21 cellular contexts compared by ENCODE assay signal in genomic region chr11:66293777-66294625, GRCh38. TPM values are rescaled to one million over a fixed set of nuclear protein-coding genes. Genes with fewer than 3 reads are reported as not detected.
DNase-seq lines count a peak whose midpoint lies in the region; ATAC-seq, FAIRE-seq and TF ChIP-seq lines count a peak whose summit lies in the region.
"Had no signal": no experiment of that assay in that cellular context is flagged by ENCODE, and none has a peak within 500 bp of the region (broad histone marks: within the 10 kb centered on the region; RNA-seq: fewer than 3 reads in every experiment).

No MANE protein-coding gene starts in this region.

- no peaks in the 10 kb centered on the region for H3K79me2 ChIP-seq in H1 (ENCODE audit: control insufficient read depth in 1 of 2, insufficient read depth in 2 of 2, low read length in 2 of 2)

- H3K4me3 ChIP-seq in H1 (ENCODE audit: extremely low read depth in 1 of 4, insufficient read depth in 2 of 4, low read depth in 3 of 4, low read length in 4 of 4) (no peak overlapping the region), A673 (ENCODE audit: low read depth, low read length, poor library complexity, severe bottlenecking) (no peak overlapping the region)
- H3K4me3 ChIP-seq: GM23338 had no signal

- no peaks in the 10 kb centered on the region for H3K9me3 Mint-ChIP-seq in WTC11
- no peaks in the 10 kb centered on the region for H3K9me3 Mint-ChIP-seq in activated T-helper 1 cell treated with anti-CD3 and anti-CD28 coated beads, Interleukin-12 subunit alpha, Interleukin-12 subunit beta, Interleukin-2, Interleukin-4 antibody, amounts not matched to agents 30 ng/mL and 10 ng/mL and 1 ng/mL, durations not matched to agents 14 hours and 24 hours and 36 hours

- peaks cover 4 to 5% of the 10 kb centered on the region in 2 experiments for H4K20me1 ChIP-seq in H1 (replicated peaks in 1 of 2; ENCODE audit: control insufficient read depth in 1 of 2, insufficient read depth in 2 of 2, low read length in 2 of 2)

- 89% methylated on average over 27 of the region's 30 CpGs; no CpG with 5 or more reads in 1 of the 2 experiments for WGBS in H1 (ENCODE audit: extremely low coverage in 1 of 2, insufficient coverage in 1 of 2, insufficient read length in 1 of 2, insufficient replicate concordance in 2 of 2, low coverage in 1 of 2, low lambda C conversion rate in 2 of 2, missing lambda C conversion rate in 1 of 2), 2 experiments

- no peak for TF ChIP-seq POLR2A in H1 (IDR thresholded peaks at IDR 0.05; ENCODE audit: control extremely low read depth in 1 of 2, low read depth in 2 of 2, low read length in 2 of 2)

- H3K4me3 Mint-ChIP-seq in WTC11, result peak overlapping the region; percentile 37
- H3K4me3 Mint-ChIP-seq in activated T-helper 1 cell treated with anti-CD3 and anti-CD28 coated beads, Interleukin-12 subunit alpha, Interleukin-12 subunit beta, Interleukin-2, Interleukin-4 antibody, amounts not matched to agents 30 ng/mL and 10 ng/mL and 1 ng/mL, durations not matched to agents 14 hours and 24 hours and 36 hours, result no peak overlapping the region
- H3K4me3 Mint-ChIP-seq: GM23338 had no signal

- no peak overlapping the region for H3K18ac ChIP-seq in H1 (ENCODE audit: extremely low read depth, low read length)

- peaks cover 26% of the 10 kb centered on the region for H3K4me1 Mint-ChIP-seq in WTC11
- H3K4me1 Mint-ChIP-seq in activated T-helper 1 cell treated with anti-CD3 and anti-CD28 coated beads, Interleukin-12 subunit alpha, Interleukin-12 subunit beta, Interleukin-2, Interleukin-4 antibody, amounts not matched to agents 30 ng/mL and 10 ng/mL and 1 ng/mL, durations not matched to agents 14 hours and 24 hours and 36 hours (ENCODE audit: low read depth), result peaks cover 28% of the 10 kb centered on the region

- no peak for TF ChIP-seq EP300 in H1 (IDR thresholded peaks at IDR 0.05; ENCODE audit: borderline replicate concordance in 1 of 2, low read depth in 2 of 2, low read length in 2 of 2)

- no peak overlapping the region for H2BK20ac ChIP-seq in H1 (ENCODE audit: low read length)

- FAIRE-seq in H1 (lab: Jason Lieb, UNC), result no peak
- FAIRE-seq: G401.6 had no signal

- H3K27ac ChIP-seq in H1 (ENCODE audit: low read depth, low read length), result no peak overlapping the region
- peak overlapping the region; percentile 100 for H3K27ac ChIP-seq in substantia nigra (ENCODE audit: low read depth, low read length, poor library complexity, severe bottlenecking)
- no peak overlapping the region for H3K27ac ChIP-seq in A673 (ENCODE audit: low read depth, low read length, poor library complexity, severe bottlenecking)
- H3K27ac ChIP-seq: KMS-11 had no signal

- no peak overlapping the region for H2BK120ac ChIP-seq in H1 (replicated peaks; ENCODE audit: low read depth, low read length)

- H3K4me1 ChIP-seq in H1 (replicated peaks in 1 of 4; ENCODE audit: control insufficient read depth in 3 of 4, insufficient read depth in 4 of 4, low read length in 3 of 4) (peaks cover 2 to 28% (median 8%) of the 10 kb centered on the region in 4 experiments; a peak in 6 of 7 replicates), A673 (ENCODE audit: insufficient read depth, low read length, poor library complexity, severe bottlenecking) (peaks cover 12% of the 10 kb centered on the region)
- H3K4me1 ChIP-seq: BE2C had no signal

- H2BK12ac ChIP-seq in H1 (ENCODE audit: low read depth, low read length), result peak overlapping the region; percentile 39; the same call in 1 of the 2 replicates

- H3K9ac ChIP-seq in H1 (replicated peaks in 1 of 4; ENCODE audit: extremely low read depth in 1 of 4, low read depth in 3 of 4, low read length in 3 of 4), result no peak overlapping the region
- H3K9ac ChIP-seq: KMS-11 had no signal

- no peak overlapping the region for H2AFZ ChIP-seq in H1 (ENCODE audit: low read length)
- H2AFZ ChIP-seq: GM23338 had no signal

- H3K4me2 ChIP-seq in H1 (ENCODE audit: insufficient read depth in 1 of 2, low read depth in 2 of 2, low read length in 2 of 2), result no peak overlapping the region
- H3K4me2 ChIP-seq: GM23338, KMS-11 had no signal

- peaks cover 2 to 30% (median 18%) of the 10 kb centered on the region in 4 experiments for H3K27me3 ChIP-seq in H1 (replicated peaks in 1 of 4; ENCODE audit: control insufficient read depth in 3 of 4, extremely low read depth in 1 of 4, insufficient read depth in 3 of 4, low read length in 3 of 4)
- H3K27me3 ChIP-seq in A673 (replicated peaks; ENCODE audit: insufficient read depth, low read depth, low read length, poor library complexity), result no peaks in the 10 kb centered on the region
- H3K27me3 ChIP-seq: BE2C had no signal

- CTCF ChIA-PET in WTC11 (lab: Charles Lee) (interaction anchor here (1.2 to 2.3 kb wide), 2 partner anchors 19 to 29 kb away, joined by 3 to 8 read pairs; no protein-coding TSS in a partner anchor), H1 (lab: Charles Lee; ENCODE audit: partially characterized antibody) (interaction anchor here (1.5 kb wide), 1 partner anchor 17 kb away, joined by 6 read pairs; no protein-coding TSS in a partner anchor), A673 (lab: Charles Lee) (interaction anchor here (0.6 kb wide), 1 partner anchor 10 kb away, joined by 7 read pairs; no protein-coding TSS in a partner anchor)

- no peak overlapping the region for H2BK15ac ChIP-seq in H1 (ENCODE audit: low read length)

- DNase-seq in activated effector memory CD4-positive, alpha-beta T cell treated with anti-CD3 and anti-CD28 coated beads, Interleukin-2, amount 50 U/mL, for 16 hours, result peak; percentile 56
- no peak for DNase-seq in activated effector memory CD4-positive, alpha-beta T cell treated with Interleukin-2 at 50 U/mL for 16 hours
- DNase-seq in WTC11 (ENCODE audit: low spot score) (no peak), H1 (ENCODE audit: low read depth in 1 of 2, low spot score in 2 of 2) (peak in 1 of 2 experiments; percentile 48), substantia nigra (lab: John Stamatoyannopoulos, UW) (no peak), A673 (ENCODE audit: low spot score) (no peak)
- DNase-seq in activated T-helper 1 cell treated with anti-CD3 and anti-CD28 coated beads, Interleukin-12 subunit alpha, Interleukin-12 subunit beta, Interleukin-2, Interleukin-4 antibody, amounts not matched to agents 30 ng/mL and 10 ng/mL and 1 ng/mL, durations not matched to agents 14 hours and 24 hours and 36 hours (ENCODE audit: low spot score), result no peak
- DNase-seq: 8988T; BE2C; CD4-positive, CD25-positive, alpha-beta regulatory T cell; COR-L47; MV-4-11; NCI-H1694 treated with DMSO at 0.1 percent for 48 hours; NCI-H510A; NCI-H748 treated with DMSO at 0.1 percent for 48 hours; Right ventricle myocardium superior had no signal

- no peaks in the 10 kb centered on the region for H3K36me3 ChIP-seq in H1 (ENCODE audit: control insufficient read depth in 2 of 4, insufficient read depth in 4 of 4, low read length in 3 of 4)
- H3K36me3 ChIP-seq in A673 (ENCODE audit: insufficient read depth, low read length, poor library complexity, severe bottlenecking), result no peaks in the 10 kb centered on the region
- H3K36me3 ChIP-seq: BE2C had no signal

- BruUV-seq in A673 (replicated peaks; lab: Mats Ljungman, UMichigan), result no TSS peak

- ATAC-seq in WTC11 (no peak), GM21360 (IDR thresholded peaks at IDR 0.05; ENCODE audit: unreplicated experiment) (no peak)
- ATAC-seq: GM23338 had no signal

- H4K91ac ChIP-seq in H1 (replicated peaks; ENCODE audit: insufficient read length, low read length), result no peak overlapping the region

- 0 out of 2 replicates have a peak, but pooled peaks cover 2% of the 10 kb centered on the region for H3K79me1 ChIP-seq in H1 (ENCODE audit: low read depth, low read length)

- no peak for TF ChIP-seq RAD21 in H1 (IDR thresholded peaks at IDR 0.05 in 1 of 2, conservative IDR thresholded peaks at IDR 0.05 in 1 of 2; ENCODE audit: low read depth in 2 of 2, low read length in 2 of 2)

- no peak overlapping the region for H2AK5ac ChIP-seq in H1 (ENCODE audit: low read depth, low read length)

- no peak overlapping the region for H2BK5ac ChIP-seq in H1 (ENCODE audit: low read depth, low read length)

- intact Hi-C loops in activated T-helper 1 cell treated with anti-CD3 and anti-CD28 coated beads, Interleukin-12 subunit alpha, Interleukin-12 subunit beta, Interleukin-2, Interleukin-4 antibody, amounts not matched to agents 30 ng/mL and 10 ng/mL and 1 ng/mL, durations not matched to agents 14 hours and 24 hours and 36 hours (cut with micrococcal nuclease), result no loop called here
- intact Hi-C loops in A673 (cut with micrococcal nuclease; ENCODE audit: unreplicated experiment), result no loop called here

- no peak overlapping the region for H3K23ac ChIP-seq in H1 (ENCODE audit: insufficient read length)

- TF ChIP-seq CTCF in WTC11 (IDR thresholded peaks at IDR 0.05), result no peak
- no peak for TF ChIP-seq CTCF in H1 (IDR thresholded peaks at IDR 0.05; ENCODE audit: control extremely low read depth in 1 of 3, insufficient read depth in 1 of 3, low read depth in 1 of 3, low read length in 3 of 3)
- TF ChIP-seq CTCF in A673 (conservative IDR thresholded peaks at IDR 0.05; ENCODE audit: low read depth, low read length), result no peak

- no peak overlapping the region for H3K56ac ChIP-seq in H1 (replicated peaks; ENCODE audit: insufficient read length, low read depth, low read length)

- no peak overlapping the region for H4K8ac ChIP-seq in H1 (ENCODE audit: extremely low read depth, insufficient read depth, low read length)

- no peak overlapping the region for H3K14ac ChIP-seq in H1 (ENCODE audit: insufficient read length)

- peaks cover 38% of the 10 kb centered on the region for H3K27me3 Mint-ChIP-seq in WTC11 (ENCODE audit: low read depth)
- peaks cover 32% of the 10 kb centered on the region for H3K27me3 Mint-ChIP-seq in activated T-helper 1 cell treated with anti-CD3 and anti-CD28 coated beads, Interleukin-12 subunit alpha, Interleukin-12 subunit beta, Interleukin-2, Interleukin-4 antibody, amounts not matched to agents 30 ng/mL and 10 ng/mL and 1 ng/mL, durations not matched to agents 14 hours and 24 hours and 36 hours (ENCODE audit: insufficient read depth)

- POLR2A ChIA-PET in WTC11 (lab: Charles Lee), result no interaction called here
- POLR2A ChIA-PET in H1 (lab: Charles Lee; ENCODE audit: partially characterized antibody), result interaction anchor here (1.5 to 4.0 kb wide), 2 partner anchors 17 to 18 kb away, joined by 3 to 16 read pairs; no protein-coding TSS in a partner anchor
- POLR2A ChIA-PET in A673 (lab: Charles Lee; ENCODE audit: low non-redundant PET), result no interaction called here

- H3K23me2 ChIP-seq in H1 (ENCODE audit: low read depth, low read length), result peaks cover 9% of the 10 kb centered on the region; the same call in 1 of the 2 replicates

- no peak overlapping the region for H3K27ac Mint-ChIP-seq in WTC11
- H3K27ac Mint-ChIP-seq in activated T-helper 1 cell treated with anti-CD3 and anti-CD28 coated beads, Interleukin-12 subunit alpha, Interleukin-12 subunit beta, Interleukin-2, Interleukin-4 antibody, amounts not matched to agents 30 ng/mL and 10 ng/mL and 1 ng/mL, durations not matched to agents 14 hours and 24 hours and 36 hours, result no peak overlapping the region
- H3K27ac Mint-ChIP-seq: GM23338 had no signal

- H4K5ac ChIP-seq in H1 (ENCODE audit: insufficient read length, low read depth, low read length), result no peak overlapping the region

- H3K4ac ChIP-seq in H1 (replicated peaks; ENCODE audit: insufficient read length, low read depth, low read length), result no peak overlapping the region

- H3K36me3 Mint-ChIP-seq in WTC11, result no peaks in the 10 kb centered on the region
- peaks cover 3% of the 10 kb centered on the region for H3K36me3 Mint-ChIP-seq in activated T-helper 1 cell treated with anti-CD3 and anti-CD28 coated beads, Interleukin-12 subunit alpha, Interleukin-12 subunit beta, Interleukin-2, Interleukin-4 antibody, amounts not matched to agents 30 ng/mL and 10 ng/mL and 1 ng/mL, durations not matched to agents 14 hours and 24 hours and 36 hours (ENCODE audit: low read depth)
- H3K36me3 Mint-ChIP-seq: CD4-positive, CD25-positive, alpha-beta regulatory T cell had no signal

- H3K9me3 ChIP-seq in H1 (ENCODE audit: insufficient read depth in 2 of 2, low read depth in 1 of 2, low read length in 1 of 2), result no peaks in the 10 kb centered on the region
- H3K9me3 ChIP-seq in A673 (ENCODE audit: low read depth, low read length, poor library complexity, severe bottlenecking), result no peaks in the 10 kb centered on the region
- H3K9me3 ChIP-seq: BE2C had no signal

RNA-seq across cellular contexts. Expression of gene TMEM151A, which starts 2.3 kb away (rescaled TPM):
- total RNA-seq in WTC11 (2021) (2.2 to 2.3 TPM (median 2.3 TPM) in 3 replicates), A673 (2021) (1.5 and 1.7 TPM in 2 replicates)
- 2.4 and 3.2 TPM in 2 replicates for total RNA-seq in H1 (2021; fragmentation: NEBNext Ultra II Directional; extraction: Animal tissue kit (Norgen Biotek cat#: 25700))
- polyA plus RNA-seq in H1 (2011; rRNA removed), result 3.2 and 4.5 TPM in 2 replicates
- polyA plus RNA-seq in H1 (2011; cell fraction: cytosol; rRNA removed), result 2.2 TPM
- polyA plus RNA-seq in H1 (2011; cell fraction: nucleus; rRNA removed), result 2.4 TPM
- polyA plus RNA-seq in H1 (2012, experiment 1 of 2), result 0.87 to 2.5 TPM (median 2.1 TPM) in 4 replicates
- polyA plus RNA-seq in H1 (2012, experiment 2 of 2), result 2.3 TPM
- polyA plus RNA-seq in H1 (2013, experiment 1 of 2), result 3.7 TPM
- polyA plus RNA-seq in H1 (2013, experiment 2 of 2), result 4.0 TPM
- polyA minus RNA-seq in H1 (2011; rRNA and poly(A)+ RNA removed), result 0.56 and 1.3 TPM in 2 replicates
- polyA minus RNA-seq in H1 (2011; cell fraction: cytosol; rRNA and poly(A)+ RNA removed), result 1.8 TPM
- 2.8 TPM for polyA minus RNA-seq in H1 (2011; cell fraction: nucleus; rRNA and poly(A)+ RNA removed)
- total RNA-seq in activated T-helper 1 cell treated with anti-CD3 and anti-CD28 coated beads, Interleukin-12 subunit alpha, Interleukin-12 subunit beta, Interleukin-2, Interleukin-4 antibody, amounts not matched to agents 30 ng/mL and 10 ng/mL and 1 ng/mL, durations not matched to agents 14 hours and 24 hours and 36 hours, result not detected in 2 replicates
- total RNA-seq: CD4-positive, CD25-positive, alpha-beta regulatory T cell; OCI-LY7; Right ventricle myocardium superior had no signal
- polyA plus RNA-seq: CD4-positive, CD25-positive, alpha-beta regulatory T cell had no signal

RNA-seq across cellular contexts. Expression of gene YIF1A, which starts 5.1 kb away (rescaled TPM):
- total RNA-seq in WTC11 (2021) (86.0 to 86.9 TPM (median 86.4 TPM) in 3 replicates), A673 (2021) (125 and 128 TPM in 2 replicates)
- 70.1 and 75.9 TPM in 2 replicates for total RNA-seq in H1 (2021; fragmentation: NEBNext Ultra II Directional; extraction: Animal tissue kit (Norgen Biotek cat#: 25700))
- polyA plus RNA-seq in H1 (2011; rRNA removed), result 178 and 248 TPM in 2 replicates
- polyA plus RNA-seq in H1 (2011; cell fraction: cytosol; rRNA removed), result 106 TPM
- 184 TPM for polyA plus RNA-seq in H1 (2011; cell fraction: nucleus; rRNA removed)
- polyA plus RNA-seq in H1 (2012, experiment 1 of 2), result 50.7 to 118 TPM (median 101 TPM) in 4 replicates
- 274 TPM for polyA plus RNA-seq in H1 (2012, experiment 2 of 2)
- polyA plus RNA-seq in H1 (2013, experiment 1 of 2), result 179 TPM
- 193 TPM for polyA plus RNA-seq in H1 (2013, experiment 2 of 2)
- polyA minus RNA-seq in H1 (2011; rRNA and poly(A)+ RNA removed), result 96.9 and 101 TPM in 2 replicates
- 80.4 TPM for polyA minus RNA-seq in H1 (2011; cell fraction: cytosol; rRNA and poly(A)+ RNA removed)
- 42.2 TPM for polyA minus RNA-seq in H1 (2011; cell fraction: nucleus; rRNA and poly(A)+ RNA removed)
- total RNA-seq in activated T-helper 1 cell treated with anti-CD3 and anti-CD28 coated beads, Interleukin-12 subunit alpha, Interleukin-12 subunit beta, Interleukin-2, Interleukin-4 antibody, amounts not matched to agents 30 ng/mL and 10 ng/mL and 1 ng/mL, durations not matched to agents 14 hours and 24 hours and 36 hours, result 125 and 127 TPM in 2 replicates

RNA-seq across cellular contexts. Expression of gene CNIH2, which starts 16.0 kb away (rescaled TPM):
- 12.2 to 12.9 TPM (median 12.2 TPM) in 3 replicates for total RNA-seq in WTC11 (2021)
- 15.8 and 17.0 TPM in 2 replicates for total RNA-seq in H1 (2021; fragmentation: NEBNext Ultra II Directional; extraction: Animal tissue kit (Norgen Biotek cat#: 25700))
- 11.6 and 12.5 TPM in 2 replicates for polyA plus RNA-seq in H1 (2011; rRNA removed)
- polyA plus RNA-seq in H1 (2011; cell fraction: cytosol; rRNA removed), result 5.5 TPM
- 13.1 TPM for polyA plus RNA-seq in H1 (2011; cell fraction: nucleus; rRNA removed)
- 11.7 to 18.1 TPM (median 16.2 TPM) in 4 replicates for polyA plus RNA-seq in H1 (2012, experiment 1 of 2)
- polyA plus RNA-seq in H1 (2012, experiment 2 of 2), result 12.4 TPM
- 12.7 TPM for polyA plus RNA-seq in H1 (2013, experiment 1 of 2)
- 13.4 TPM for polyA plus RNA-seq in H1 (2013, experiment 2 of 2)
- 8.5 and 9.1 TPM in 2 replicates for polyA minus RNA-seq in H1 (2011; rRNA and poly(A)+ RNA removed)
- polyA minus RNA-seq in H1 (2011; cell fraction: cytosol; rRNA and poly(A)+ RNA removed), result 11.6 TPM
- 5.0 TPM for polyA minus RNA-seq in H1 (2011; cell fraction: nucleus; rRNA and poly(A)+ RNA removed)
- 1.7 and 1.8 TPM in 2 replicates for total RNA-seq in activated T-helper 1 cell treated with anti-CD3 and anti-CD28 coated beads, Interleukin-12 subunit alpha, Interleukin-12 subunit beta, Interleukin-2, Interleukin-4 antibody, amounts not matched to agents 30 ng/mL and 10 ng/mL and 1 ng/mL, durations not matched to agents 14 hours and 24 hours and 36 hours
- 11.6 and 13.7 TPM in 2 replicates for total RNA-seq in A673 (2021)
- total RNA-seq: Right ventricle myocardium superior had no signal
- polyA plus RNA-seq: CD4-positive, CD25-positive, alpha-beta regulatory T cell had no signal

RNA-seq across cellular contexts. Expression of gene CD248, which starts 22.8 kb away (rescaled TPM):
- total RNA-seq in WTC11 (2021) (2.6 to 2.8 TPM (median 2.7 TPM) in 3 replicates), A673 (2021) (97.8 and 111 TPM in 2 replicates)
- total RNA-seq in H1 (2021; fragmentation: NEBNext Ultra II Directional; extraction: Animal tissue kit (Norgen Biotek cat#: 25700)), result 3.7 and 3.9 TPM in 2 replicates
- polyA plus RNA-seq in H1 (2011; rRNA removed), result 2.7 and 4.6 TPM in 2 replicates
- 0.84 TPM for polyA plus RNA-seq in H1 (2011; cell fraction: cytosol; rRNA removed)
- 3.0 TPM for polyA plus RNA-seq in H1 (2011; cell fraction: nucleus; rRNA removed)
- polyA plus RNA-seq in H1 (2012, experiment 1 of 2), result 1.9 to 3.4 TPM (median 2.7 TPM) in 4 replicates
- 2.8 TPM for polyA plus RNA-seq in H1 (2012, experiment 2 of 2)
- 11.9 TPM for polyA plus RNA-seq in H1 (2013, experiment 1 of 2)
- 11.8 TPM for polyA plus RNA-seq in H1 (2013, experiment 2 of 2)
- polyA minus RNA-seq in H1 (2011; rRNA and poly(A)+ RNA removed), result 0.61 and 0.95 TPM in 2 replicates
- polyA minus RNA-seq in H1 (2011; cell fraction: cytosol; rRNA and poly(A)+ RNA removed), result 1.5 TPM
- 1.5 TPM for polyA minus RNA-seq in H1 (2011; cell fraction: nucleus; rRNA and poly(A)+ RNA removed)
- 0.10 TPM in 1 of 2 replicates, not detected in the other for total RNA-seq in activated T-helper 1 cell treated with anti-CD3 and anti-CD28 coated beads, Interleukin-12 subunit alpha, Interleukin-12 subunit beta, Interleukin-2, Interleukin-4 antibody, amounts not matched to agents 30 ng/mL and 10 ng/mL and 1 ng/mL, durations not matched to agents 14 hours and 24 hours and 36 hours

RNA-seq across cellular contexts. Expression of gene RAB1B, which starts 25.6 kb away (rescaled TPM):
- 125 to 134 TPM (median 130 TPM) in 3 replicates for total RNA-seq in WTC11 (2021)
- 100 and 106 TPM in 2 replicates for total RNA-seq in H1 (2021; fragmentation: NEBNext Ultra II Directional; extraction: Animal tissue kit (Norgen Biotek cat#: 25700))
- 217 and 306 TPM in 2 replicates for polyA plus RNA-seq in H1 (2011; rRNA removed)
- 154 TPM for polyA plus RNA-seq in H1 (2011; cell fraction: cytosol; rRNA removed)
- 150 TPM for polyA plus RNA-seq in H1 (2011; cell fraction: nucleus; rRNA removed)
- polyA plus RNA-seq in H1 (2012, experiment 1 of 2), result 83.5 to 116 TPM (median 115 TPM) in 4 replicates
- 130 TPM for polyA plus RNA-seq in H1 (2012, experiment 2 of 2)
- 89.8 TPM for polyA plus RNA-seq in H1 (2013, experiment 1 of 2)
- polyA plus RNA-seq in H1 (2013, experiment 2 of 2), result 91.6 TPM
- polyA minus RNA-seq in H1 (2011; rRNA and poly(A)+ RNA removed), result 110 and 111 TPM in 2 replicates
- 81.3 TPM for polyA minus RNA-seq in H1 (2011; cell fraction: cytosol; rRNA and poly(A)+ RNA removed)
- polyA minus RNA-seq in H1 (2011; cell fraction: nucleus; rRNA and poly(A)+ RNA removed), result 39.8 TPM
- total RNA-seq in activated T-helper 1 cell treated with anti-CD3 and anti-CD28 coated beads, Interleukin-12 subunit alpha, Interleukin-12 subunit beta, Interleukin-2, Interleukin-4 antibody, amounts not matched to agents 30 ng/mL and 10 ng/mL and 1 ng/mL, durations not matched to agents 14 hours and 24 hours and 36 hours, result 123 and 124 TPM in 2 replicates
- 171 and 186 TPM in 2 replicates for total RNA-seq in A673 (2021)
